Comparison of ENCODE assay signal across 1 cellular context in genomic region chr10:100186813-100187212, GRCh38.
TF ChIP-seq lines count a peak whose summit lies in the region.

No MANE protein-coding gene starts in this region.

TF ChIP-seq in GM23338, 12 proteins besides CTCF, POLR2A, EP300 and RAD21 (continued from another document):
- no peak for TF ChIP-seq CREB1 (CRISPR knock-in tag; IDR thresholded peaks at IDR 0.05; ENCODE audit: low read depth)
- TF ChIP-seq EZH2 (IDR thresholded peaks at IDR 0.05; ENCODE audit: low read depth, unreplicated experiment) = no peak
- no peak for TF ChIP-seq POLR2AphosphoS5 (IDR thresholded peaks at IDR 0.05; ENCODE audit: low read depth)
- TF ChIP-seq EZH2phosphoT487 (IDR thresholded peaks at IDR 0.05; ENCODE audit: unreplicated experiment) = no peak
- no peak for TF ChIP-seq REST (IDR thresholded peaks at IDR 0.05; ENCODE audit: unreplicated experiment)
TF ChIP-seq in GM23338: peak in this region for 0.
